ENCODE assay signal across 15 cellular contexts in genomic region chr14:30751646-30752416, GRCh38.
A peak's percentile ranks its signal among the peaks of the same experiment; 100 is the strongest.
DNase-seq lines count a peak whose midpoint lies in the region; ATAC-seq, FAIRE-seq and TF ChIP-seq lines count a peak whose summit lies in the region.
"Had no signal": no experiment of that assay in that cellular context is flagged by ENCODE, and none has a peak within 500 bp of the region (broad histone marks: within the 10 kb centered on the region; RNA-seq: fewer than 3 reads in every experiment).

No MANE protein-coding gene starts in this region.

- H3K27me3 ChIP-seq in OCI-LY3 (ENCODE audit: low read depth, low read length) (no peaks in the 10 kb centered on the region), HepG2 (ENCODE audit: control insufficient read depth in 1 of 2, insufficient read depth in 2 of 2, low read length in 2 of 2) (peaks cover under 1 to 27% of the 10 kb centered on the region in 2 experiments; a peak in 2 of 5 replicates), vagina (no peaks in the 10 kb centered on the region), spleen (replicated peaks in 1 of 7) (peaks cover 0 to 4% (median 0%) of the 10 kb centered on the region in 7 donors)
- H3K27me3 ChIP-seq: gastrocnemius medialis, Peyer's patch had no signal

- H3K4me1 ChIP-seq in OCI-LY3 (ENCODE audit: low read length) (no peaks in the 10 kb centered on the region), HepG2 (ENCODE audit: insufficient read depth, low read length) (peaks cover 10% of the 10 kb centered on the region), vagina (no peaks in the 10 kb centered on the region), spleen (no peaks in the 10 kb centered on the region)
- H3K4me1 ChIP-seq: gastrocnemius medialis, Peyer's patch had no signal

- no peaks in the 10 kb centered on the region for H4K20me1 ChIP-seq in OCI-LY3 (ENCODE audit: insufficient read depth, low read length)
- H4K20me1 ChIP-seq in HepG2 (ENCODE audit: insufficient read depth, low read length) = no peaks in the 10 kb centered on the region

- H2AFZ ChIP-seq in OCI-LY3 (ENCODE audit: low read depth, low read length) (no peak overlapping the region), HepG2 (ENCODE audit: low read length) (peak overlapping the region; percentile 66)

- H3K9me3 ChIP-seq in OCI-LY3 (ENCODE audit: insufficient read depth, low read length) = no peaks in the 10 kb centered on the region
- no peaks in the 10 kb centered on the region for H3K9me3 ChIP-seq in HepG2 (ENCODE audit: low read length)
- no peaks in the 10 kb centered on the region for H3K9me3 ChIP-seq in vagina
- H3K9me3 ChIP-seq in spleen = no peaks in the 10 kb centered on the region
- H3K9me3 ChIP-seq: gastrocnemius medialis, Peyer's patch had no signal

- TF ChIP-seq CTCF in GM12873 (IDR thresholded peaks at IDR 0.05; ENCODE audit: insufficient read depth, low read depth, low read length, missing control alignments) = peak; percentile 43
- TF ChIP-seq CTCF in OCI-LY3 (IDR thresholded peaks at IDR 0.05; ENCODE audit: low read depth, low read length) = peak; percentile 31
- peak; percentile 63 for TF ChIP-seq CTCF in HepG2 (CRISPR knock-in tag; IDR thresholded peaks at IDR 0.05)
- no peak for TF ChIP-seq CTCF in vagina (IDR thresholded peaks at IDR 0.05)
- TF ChIP-seq CTCF in spleen (IDR thresholded peaks at IDR 0.05 in 8 of 11, conservative IDR thresholded peaks at IDR 0.05 in 3 of 11) = no peak

- 15% methylated on average over 11 of the region's 11 CpGs for WGBS in HepG2 (ENCODE audit: low lambda C conversion rate)
- 71 to 83% (median 77%) methylated on average over 11 of the region's 11 CpGs for WGBS in spleen, 5 donors

- TF ChIP-seq EP300 in HepG2 (IDR thresholded peaks at IDR 0.05; ENCODE audit: low read depth in 2 of 2, low read length in 2 of 2) = no peak
- TF ChIP-seq EP300 in HepG2 (CRISPR knock-in tag; IDR thresholded peaks at IDR 0.05; ENCODE audit: borderline replicate concordance) = no peak

- ATAC-seq in HepG2 (peak; percentile 72), HG03175 (IDR thresholded peaks at IDR 0.05; ENCODE audit: unreplicated experiment) (no peak)
- ATAC-seq: gastrocnemius medialis had no signal

- TF ChIP-seq POLR2A in HepG2 (IDR thresholded peaks at IDR 0.05; ENCODE audit: insufficient read depth in 1 of 2, low read depth in 2 of 2, low read length in 2 of 2) (no peak), vagina (IDR thresholded peaks at IDR 0.05) (no peak), spleen (IDR thresholded peaks at IDR 0.05) (no peak)

- FAIRE-seq in HepG2 (lab: Jason Lieb, UNC) = no peak
- FAIRE-seq: urothelium cell line had no signal

- H3K4me2 ChIP-seq in OCI-LY3 (ENCODE audit: low read length) (no peak overlapping the region), HepG2 (ENCODE audit: low read depth, low read length) (peak overlapping the region; percentile 61)

- H3K36me3 ChIP-seq in OCI-LY3 (replicated peaks; ENCODE audit: low read depth, low read length) (no peaks in the 10 kb centered on the region), HepG2 (replicated peaks in 1 of 2; ENCODE audit: control insufficient read depth in 1 of 2, insufficient read depth in 2 of 2, low read length in 2 of 2) (no peaks in the 10 kb centered on the region), vagina (no peaks in the 10 kb centered on the region), spleen (no peaks in the 10 kb centered on the region)
- H3K36me3 ChIP-seq: gastrocnemius medialis, Peyer's patch had no signal

- in situ Hi-C loops in HepG2 (cut with HindIII; ENCODE audit: extremely low pct_ligation_motif_present, low pct_unique_long_range_greater_than_20kb) = no loop called here

- DNase-seq in SHP77 (lab: John Stamatoyannopoulos, UW) (peak; percentile 3 to 43), SHP77 treated with DMSO at 0.1 percent for 48 hours (lab: John Stamatoyannopoulos, UW) (no peak), HepG2 (ENCODE audit: low spot score) (no peak), vagina (ENCODE audit: extremely low spot score in 2 of 2) (no peak), spleen (no peak)
- DNase-seq: activated CD4-positive, CD25-positive, alpha-beta regulatory T cell treated with anti-CD3 and anti-CD28 coated beads, Interleukin-2, amount 50 U/mL, for 72 hours; COR-L47; gastrocnemius medialis; midbrain; Peyer's patch; stimulated activated naive CD4-positive, alpha-beta T cell treated with Interleukin-2 at 50 U/mL for 16 hours had no signal

- BruUV-seq in HepG2 (replicated peaks; lab: Mats Ljungman, UMichigan) = no TSS peak

- H3K9ac ChIP-seq in OCI-LY3 (ENCODE audit: low read length) (no peak overlapping the region), HepG2 (ENCODE audit: insufficient read depth, low read depth, low read length) (no peak overlapping the region)

- H3K79me2 ChIP-seq in OCI-LY3 (ENCODE audit: low read length) = no peaks in the 10 kb centered on the region
- H3K79me2 ChIP-seq in HepG2 (ENCODE audit: insufficient read depth, low read length) = no peaks in the 10 kb centered on the region

- CTCF ChIA-PET in HepG2 (lab: Yijun Ruan, JAX; ENCODE audit: low intra/inter-chr PET ratio, low total read pairs) = no interaction called here

- H3K4me3 ChIP-seq in OCI-LY3 (ENCODE audit: low read length) = no peak overlapping the region
- H3K4me3 ChIP-seq in HepG2 (replicated peaks in 1 of 3; ENCODE audit: insufficient read depth in 1 of 3, low read depth in 2 of 3, low read length in 3 of 3) = no peak overlapping the region
- no peak overlapping the region for H3K4me3 ChIP-seq in vagina
- no peak overlapping the region for H3K4me3 ChIP-seq in spleen
- H3K4me3 ChIP-seq: gastrocnemius medialis, Peyer's patch had no signal

- intact Hi-C loops in HepG2 (cut with micrococcal nuclease; ENCODE audit: unreplicated experiment) = no loop called here
- intact Hi-C loops in vagina (cut with DNase I) = no loop called here
- intact Hi-C loops in spleen (cut with DNase I; ENCODE audit: low total_unique reads) = no loop called here

- H3K27ac ChIP-seq in OCI-LY3 (ENCODE audit: low read length) (no peak overlapping the region), HepG2 (ENCODE audit: extremely low read length, insufficient read depth, low read length) (no peak overlapping the region), vagina (no peak overlapping the region), spleen (no peak overlapping the region)
- H3K27ac ChIP-seq: gastrocnemius medialis, Peyer's patch had no signal

- POLR2A ChIA-PET in HepG2 (lab: Yijun Ruan, JAX) = no interaction called here

- no peak for TF ChIP-seq RAD21 in HepG2 (CRISPR knock-in tag; IDR thresholded peaks at IDR 0.05)

TF ChIP-seq in HepG2, 621 proteins besides CTCF, POLR2A, EP300 and RAD21 (continues in another document):
- TF ChIP-seq KDM3A (CRISPR knock-in tag; IDR thresholded peaks at IDR 0.05; ENCODE audit: low read depth) (no peak), ZNF512B (CRISPR knock-in tag; IDR thresholded peaks at IDR 0.05; ENCODE audit: borderline replicate concordance) (0 out of 2 replicates have a peak, but pooled peaks have one; percentile 24), HIC2 (CRISPR knock-in tag; IDR thresholded peaks at IDR 0.05; ENCODE audit: low read depth) (peak; percentile 88)

Comparison
In these comparisons a context has a peak if more than half of its experiments do, and no peak if none do; other contexts are left out.
1. DNase-seq: peak in SHP77 (2 of 2); none in SHP77 treated with DMSO at 0.1 percent for 48 hours (single experiment), HepG2 (single experiment), vagina (0 of 2) and spleen (single experiment).
2. CTCF ChIP-seq: peak in GM12873 (single experiment), OCI-LY3 (single experiment) and HepG2 (single experiment); none in vagina (0 of 3) and spleen (0 of 11).